In the genomic region with DNA sequence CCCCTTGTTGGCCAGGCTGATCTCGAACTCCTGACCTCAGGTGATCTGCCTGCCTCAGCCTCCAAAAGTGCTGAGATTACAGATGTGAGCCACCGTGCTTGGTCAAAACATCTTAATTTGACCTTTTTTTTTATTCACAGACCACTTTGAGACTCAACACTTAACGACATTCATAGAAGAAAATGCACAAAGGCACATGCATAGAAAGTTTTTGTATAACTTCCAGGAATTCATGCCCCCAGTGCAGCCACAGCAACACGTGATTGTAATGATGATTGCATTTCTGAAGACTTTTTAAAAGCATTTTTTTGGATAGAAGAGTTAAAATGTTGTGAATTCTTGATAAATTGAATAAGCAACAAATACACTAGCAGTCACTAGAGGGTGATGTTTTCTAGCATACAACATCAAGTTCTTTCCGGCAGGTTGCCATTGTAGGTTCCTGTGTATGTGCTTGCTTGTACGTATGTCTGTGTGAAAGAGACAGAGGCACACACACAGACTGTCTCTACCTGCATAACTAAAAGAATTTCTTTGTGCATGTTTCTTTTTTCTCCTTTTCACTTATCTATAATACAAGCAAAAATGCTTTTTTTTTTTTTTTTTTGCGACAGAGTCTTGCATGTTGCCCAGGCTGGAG, we compare ENCODE assay signal across 7 cellular contexts.
DNase-seq lines count a peak whose midpoint lies in the region; ATAC-seq, FAIRE-seq and TF ChIP-seq lines count a peak whose summit lies in the region.
"Not testable (repeated sequence)": the region's sequence is repeated elsewhere in the genome, so short reads cannot be mapped to it uniquely, and the experiment has no call there.

No MANE protein-coding gene starts in this region.

- not testable (repeated sequence) for TF ChIP-seq POLR2A in NB4 (IDR thresholded peaks at IDR 0.05; ENCODE audit: extremely low read depth, insufficient read length); endothelial cell of umbilical vein (IDR thresholded peaks at IDR 0.05; ENCODE audit: low read depth, low read length)

- H4K91ac ChIP-seq in trophoblast cell (ENCODE audit: low read depth, low read length): not testable (repeated sequence)

- H3K4ac ChIP-seq in trophoblast cell (ENCODE audit: low read depth, low read length): not testable (repeated sequence)

- POLR2A ChIA-PET in endothelial cell of umbilical vein (lab: Charles Lee): interaction anchor here (0.7 kb wide), 1 partner anchor 44 kb away, joined by 10 read pairs; no protein-coding TSS in a partner anchor

- not testable (repeated sequence) for H3K36me3 ChIP-seq in DOHH2 (ENCODE audit: control insufficient read depth, low read length); adipocyte (ENCODE audit: control insufficient read depth, insufficient read depth, low read length, severe bottlenecking); endothelial cell of umbilical vein (ENCODE audit: control insufficient read depth in 2 of 2, extremely low read depth in 1 of 2, insufficient read depth in 2 of 2, low read length in 2 of 2); trophoblast cell (ENCODE audit: control insufficient read depth in 1 of 2, insufficient read depth in 2 of 2, low read length in 2 of 2)

- H3K9me2 ChIP-seq in DOHH2 (replicated peaks; ENCODE audit: control insufficient read depth, low read length): not testable (repeated sequence)

- H4K12ac ChIP-seq in trophoblast cell (ENCODE audit: low read depth, low read length): not testable (repeated sequence)

- H3K18ac ChIP-seq in trophoblast cell (ENCODE audit: low read length): not testable (repeated sequence)

- peak overlapping the region; percentile 53 for H3K4me2 ChIP-seq in DOHH2 (ENCODE audit: low read length)
- not testable (repeated sequence) for H3K4me2 ChIP-seq in endothelial cell of umbilical vein (ENCODE audit: insufficient read depth, low read length); trophoblast cell (ENCODE audit: low read length)

- H3K9ac ChIP-seq in adipocyte (ENCODE audit: low read length); endothelial cell of umbilical vein (replicated peaks; ENCODE audit: extremely low read depth, insufficient read depth, low read length); trophoblast cell (ENCODE audit: low read length): not testable (repeated sequence)

- peaks cover 44% of the 10 kb centered on the region for H3K4me1 ChIP-seq in DOHH2 (ENCODE audit: control insufficient read depth, low read length)
- peaks cover 37% of the 10 kb centered on the region for H3K4me1 ChIP-seq in adipocyte (ENCODE audit: control insufficient read depth, insufficient read depth, low read length)
- peaks cover 47% of the 10 kb centered on the region for H3K4me1 ChIP-seq in endothelial cell of umbilical vein (ENCODE audit: control insufficient read depth, extremely low read depth, insufficient read depth, low read length)
- H3K4me1 ChIP-seq in right cardiac atrium (ENCODE audit: control insufficient read depth, insufficient read depth, low read length); trophoblast cell (ENCODE audit: control insufficient read depth in 1 of 2, insufficient read depth in 2 of 2, low read length in 2 of 2): not testable (repeated sequence)

- H3K14ac ChIP-seq in trophoblast cell (ENCODE audit: low read length): not testable (repeated sequence)

- H3K9me1 ChIP-seq in endothelial cell of umbilical vein (replicated peaks; ENCODE audit: control insufficient read depth, extremely low read depth, insufficient read depth, low read length): not testable (repeated sequence)

- H2AK5ac ChIP-seq in trophoblast cell (ENCODE audit: low read length): not testable (repeated sequence)

- H3F3A ChIP-seq in DOHH2 (ENCODE audit: control insufficient read depth, insufficient read depth): not testable (repeated sequence)

- intact Hi-C loops in endothelial cell of umbilical vein (cut with micrococcal nuclease); right cardiac atrium (cut with DNase I): not testable (repeated sequence)

- H3K27me3 ChIP-seq in DOHH2 (ENCODE audit: control insufficient read depth, low read length); adipocyte (replicated peaks; ENCODE audit: control insufficient read depth, insufficient read depth, low read length); endothelial cell of umbilical vein (ENCODE audit: control insufficient read depth in 2 of 2, insufficient read depth in 2 of 2, low read length in 2 of 2); right cardiac atrium (ENCODE audit: control insufficient read depth, insufficient read depth); trophoblast cell (ENCODE audit: insufficient read depth, low read length): not testable (repeated sequence)

- peaks cover 14% of the 10 kb centered on the region; the same call in 1 of the 2 replicates for H4K20me1 ChIP-seq in DOHH2 (ENCODE audit: control insufficient read depth, insufficient read depth, low read depth, low read length)
- not testable (repeated sequence) for H4K20me1 ChIP-seq in endothelial cell of umbilical vein (replicated peaks; ENCODE audit: control insufficient read depth, extremely low read depth, insufficient read depth, low read length)

- not testable (repeated sequence) for H3K9me3 ChIP-seq in DOHH2 (ENCODE audit: control insufficient read depth, insufficient read depth, low read length); adipocyte (ENCODE audit: control insufficient read depth, low read length); endothelial cell of umbilical vein (replicated peaks; ENCODE audit: control insufficient read depth, insufficient read depth, low read length); right cardiac atrium (ENCODE audit: control insufficient read depth, low read length); trophoblast cell (ENCODE audit: insufficient read depth, low read depth, low read length)

- not testable (repeated sequence) for H4K8ac ChIP-seq in trophoblast cell (ENCODE audit: low read depth, low read length)

- WGBS in right cardiac atrium: 46% methylated on average over 7 of the region's 7 CpGs
- whole genome bisulfite sequencing in trophoblast cell (ENCODE audit: extremely low coverage, insufficient coverage, insufficient read length): no CpG with 5 or more reads among the region's 7 CpGs

- peak overlapping the region; percentile 22 for H2BK120ac ChIP-seq in trophoblast cell (ENCODE audit: insufficient read depth, low read length, poor library complexity)

- ATAC-seq in SK-N-SH treated with all-trans-retinoic acid at 6 μM for 48 hours (peak; percentile 14; the same call in 2 of the 3 replicates), right cardiac atrium (peak; percentile 34 to 57)

- not testable (repeated sequence) for H2BK5ac ChIP-seq in trophoblast cell (ENCODE audit: low read depth, low read length, poor library complexity)

- not testable (repeated sequence) for H3K27ac ChIP-seq in DOHH2 (ENCODE audit: low read depth, low read length); right cardiac atrium (ENCODE audit: low read length); trophoblast cell (ENCODE audit: low read depth, low read length)
- H3K27ac ChIP-seq in endothelial cell of umbilical vein (ENCODE audit: insufficient read depth, low read depth, low read length): peak overlapping the region; percentile 99

- H3K4me3 ChIP-seq in DOHH2 (ENCODE audit: low read length); NB4 (ENCODE audit: low read depth, low read length); adipocyte (ENCODE audit: low read length); endothelial cell of umbilical vein (replicated peaks in 1 of 3; ENCODE audit: insufficient read depth in 1 of 3, low read depth in 1 of 3, low read length in 3 of 3); right cardiac atrium (ENCODE audit: low read length); trophoblast cell (ENCODE audit: low read depth, low read length): not testable (repeated sequence)

- dilution Hi-C loops in endothelial cell of umbilical vein (cut with MboI; ENCODE audit: extremely low pct_ligation_motif_present, low sequenced_read_pairs): not testable (repeated sequence)

- CTCF ChIA-PET in endothelial cell of umbilical vein (lab: Charles Lee): interaction anchor here (0.7 to 1.9 kb wide), 5 partner anchors 23 to 120 kb away, joined by 3 to 12 read pairs (median 4); no protein-coding TSS in a partner anchor

- not testable (repeated sequence) for H3K79me1 ChIP-seq in trophoblast cell (ENCODE audit: low read length)

- H2BK12ac ChIP-seq in trophoblast cell (ENCODE audit: low read length): not testable (repeated sequence)

- not testable (repeated sequence) for H3K23ac ChIP-seq in trophoblast cell (ENCODE audit: low read length)

- TF ChIP-seq CTCF in DOHH2 (IDR thresholded peaks at IDR 0.05; ENCODE audit: low read depth, low read length, poor library complexity, severe bottlenecking); NB4 (IDR thresholded peaks at IDR 0.05; ENCODE audit: low read depth, low read length); endothelial cell of umbilical vein (IDR thresholded peaks at IDR 0.05; ENCODE audit: extremely low read depth in 1 of 2, insufficient read depth in 1 of 2, low read depth in 1 of 2, low read length in 2 of 2): not testable (repeated sequence)

- H3K79me2 ChIP-seq in DOHH2 (ENCODE audit: control insufficient read depth, low read length) (peaks cover 59% of the 10 kb centered on the region), endothelial cell of umbilical vein (ENCODE audit: control insufficient read depth, insufficient read depth, low read length) (peaks cover 25% of the 10 kb centered on the region)
- not testable (repeated sequence) for H3K79me2 ChIP-seq in trophoblast cell (ENCODE audit: control insufficient read depth, insufficient read depth, low read length, poor library complexity)

- not testable (repeated sequence) for FAIRE-seq in endothelial cell of umbilical vein (lab: Jason Lieb, UNC)

- not testable (repeated sequence) for H2AFZ ChIP-seq in endothelial cell of umbilical vein (ENCODE audit: low read depth, low read length); trophoblast cell (ENCODE audit: insufficient read depth, low read length, poor library complexity)

- DNase-seq in NB4 (ENCODE audit: low read depth) (peak; percentile 58), adipocyte (ENCODE audit: low read depth) (peak; percentile 45), endothelial cell of umbilical vein (ENCODE audit: low read depth, low spot score) (peak; percentile 83), trophoblast cell (peak; percentile 49 to 58)
- not testable (repeated sequence) for DNase-seq in right cardiac atrium

- BruUV-seq in endothelial cell of umbilical vein (replicated peaks; lab: Mats Ljungman, UMichigan): not testable (repeated sequence)
